ENCODE assay signal across 8 cellular contexts in the genomic region with DNA sequence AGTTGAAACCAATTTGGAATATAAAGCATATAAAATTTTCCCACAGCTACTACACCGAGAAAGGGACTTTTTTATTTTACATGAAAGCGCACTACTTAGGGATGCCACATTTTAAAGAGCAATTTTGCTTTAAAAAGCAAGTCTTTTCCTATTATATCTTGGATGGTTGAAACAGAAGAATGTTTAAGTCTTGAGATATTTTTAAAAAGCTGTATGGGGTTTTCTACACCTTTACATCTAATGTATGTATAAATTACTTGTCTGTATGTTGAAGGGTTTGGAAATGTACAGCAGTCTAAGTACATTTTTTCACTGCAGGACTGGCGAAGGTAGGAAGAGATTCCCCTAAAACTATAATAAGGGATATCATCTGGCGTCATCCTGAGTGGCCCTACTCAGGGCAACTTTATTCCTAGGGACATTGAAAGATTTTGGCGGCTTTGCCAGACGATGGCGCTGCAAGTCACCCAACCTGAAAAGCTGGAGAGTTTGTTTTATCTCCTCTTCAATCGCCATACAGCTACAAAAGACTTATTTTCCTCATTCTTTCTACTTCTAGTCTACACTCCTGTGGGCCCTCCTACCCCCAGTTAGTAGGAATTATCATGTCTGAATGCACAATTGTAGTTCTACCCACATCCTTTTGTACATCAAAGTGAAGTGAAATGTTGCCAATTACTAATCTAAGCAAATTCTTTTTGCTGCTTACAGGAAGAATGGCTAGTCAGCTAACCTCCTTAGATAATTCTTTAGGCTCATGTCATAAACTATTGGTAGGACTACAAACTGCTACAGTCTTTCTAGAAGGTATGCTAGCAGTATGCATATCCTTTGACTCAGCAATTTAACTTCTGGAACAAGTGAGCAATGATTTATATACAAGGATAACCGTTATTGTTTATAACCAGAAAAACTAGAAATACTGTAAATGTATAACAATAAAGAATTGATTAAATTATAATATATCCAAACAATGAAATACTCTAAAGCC. TPM values are rescaled to one million over a fixed set of nuclear protein-coding genes. Genes with fewer than 3 reads are reported as not detected.
DNase-seq lines count a peak whose midpoint lies in the region; ATAC-seq and TF ChIP-seq lines count a peak whose summit lies in the region.

No MANE protein-coding gene starts in this region.

- peak overlapping the region; percentile 93 for H3K4me2 ChIP-seq in OCI-LY7 (ENCODE audit: low read length)

- H3K9ac ChIP-seq in HUES64 (ENCODE audit: low read depth, low read length) (peak overlapping the region; percentile 35; the same call in 1 of the 2 replicates), mucosa of stomach (ENCODE audit: low read length) (peak overlapping the region; percentile 87)

- peak overlapping the region; percentile 99 for H3K27ac Mint-ChIP-seq in stimulated activated naive B cell treated with anti-CD40 and anti-IgM and Interleukin-4, amounts not matched to agents 10 μg/mL and 1 μg/mL and 100 μg/mL, for 72 hours

- no peaks in the 10 kb centered on the region for H3K36me3 ChIP-seq in HUES64 (ENCODE audit: insufficient read depth, low read length)
- peaks cover 11% of the 10 kb centered on the region for H3K36me3 ChIP-seq in OCI-LY7 (ENCODE audit: insufficient read depth, low read length)
- H3K36me3 ChIP-seq in esophagus (ENCODE audit: control insufficient read depth in 2 of 2, insufficient read depth in 2 of 2, low read length in 1 of 2): no peaks in the 10 kb centered on the region
- no peaks in the 10 kb centered on the region for H3K36me3 ChIP-seq in mucosa of stomach (ENCODE audit: control insufficient read depth, insufficient read depth, low read length)

- peak overlapping the region; percentile 99 for H2AFZ ChIP-seq in OCI-LY7 (ENCODE audit: low read length)

- peak overlapping the region; percentile 98 to 99 for H3K4me3 Mint-ChIP-seq in stimulated activated naive B cell treated with anti-CD40 and anti-IgM and Interleukin-4, amounts not matched to agents 10 μg/mL and 1 μg/mL and 100 μg/mL, for 72 hours

- intact Hi-C loops in OCI-LY7 (cut with micrococcal nuclease; ENCODE audit: unreplicated experiment): loop anchor here (1.0 to 10.0 kb wide), 6 partner anchors 7 to 598 kb away; a partner anchor contains a TSS

- H3K4me1 ChIP-seq in HUES64 (ENCODE audit: insufficient read depth, low read length) (peaks cover 11% of the 10 kb centered on the region; the same call in 1 of the 2 replicates), OCI-LY7 (ENCODE audit: insufficient read depth, low read length, poor library complexity, severe bottlenecking) (peaks cover 37% of the 10 kb centered on the region), esophagus (ENCODE audit: control insufficient read depth in 2 of 2, insufficient read depth in 2 of 2, low read length in 1 of 2) (no peaks in the 10 kb centered on the region), mucosa of stomach (ENCODE audit: control insufficient read depth, insufficient read depth, low read length) (peaks cover 7% of the 10 kb centered on the region)

- peaks cover 9 to 25% of the 10 kb centered on the region in 2 donors for H3K4me1 Mint-ChIP-seq in stimulated activated naive B cell treated with anti-CD40 and anti-IgM and Interleukin-4, amounts not matched to agents 10 μg/mL and 1 μg/mL and 100 μg/mL, for 72 hours

- H3K27me3 Mint-ChIP-seq in stimulated activated naive B cell treated with anti-CD40 and anti-IgM and Interleukin-4, amounts not matched to agents 10 μg/mL and 1 μg/mL and 100 μg/mL, for 72 hours: no peaks in the 10 kb centered on the region

- H3K9me3 ChIP-seq in HUES64 (ENCODE audit: insufficient read depth, low read depth, low read length): no peaks in the 10 kb centered on the region
- H3K9me3 ChIP-seq in OCI-LY7 (ENCODE audit: low read length): no peaks in the 10 kb centered on the region; the same call in 1 of the 2 replicates
- no peaks in the 10 kb centered on the region for H3K9me3 ChIP-seq in esophagus (ENCODE audit: control insufficient read depth in 2 of 2, insufficient read depth in 1 of 2, low read depth in 1 of 2, low read length in 1 of 2)
- H3K9me3 ChIP-seq in mucosa of stomach (ENCODE audit: control insufficient read depth, low read length): no peaks in the 10 kb centered on the region

- peaks cover 36% of the 10 kb centered on the region for H3K79me2 ChIP-seq in OCI-LY7 (ENCODE audit: insufficient read depth, low read depth, low read length)

- DNase-seq in D341Med (ENCODE audit: low spot score): peak; percentile 67
- peak; percentile 82 for DNase-seq in OCI-LY7 (ENCODE audit: low spot score)
- DNase-seq in activated T-cell treated with anti-CD3 and anti-CD28 coated beads for 4 hours: peak; percentile 48
- peak; percentile 47 for DNase-seq in stimulated activated naive B cell treated with anti-CD40 and anti-IgM and Interleukin-4, amounts not matched to agents 10 μg/mL and 1 μg/mL and 100 μg/mL, for 72 hours

- POLR2A ChIA-PET in OCI-LY7 (lab: Charles Lee): interaction anchor here (0.6 to 1.2 kb wide), 11 partner anchors 7 to 601 kb away, joined by 3 to 4 read pairs (median 3); a partner anchor contains a TSS

- peak; percentile 40 for ATAC-seq in GM21515 (IDR thresholded peaks at IDR 0.05; ENCODE audit: unreplicated experiment)
- peak; percentile 32 to 43 for ATAC-seq in stimulated activated naive B cell treated with anti-CD40 and anti-IgM and Interleukin-4, amounts not matched to agents 10 μg/mL and 1 μg/mL and 100 μg/mL, for 72 hours (replicated peaks)

- TF ChIP-seq CTCF in OCI-LY7 (conservative IDR thresholded peaks at IDR 0.05; ENCODE audit: low read length): peak; percentile 94

- peaks cover under 1 to 2% of the 10 kb centered on the region in 2 donors for H3K36me3 Mint-ChIP-seq in stimulated activated naive B cell treated with anti-CD40 and anti-IgM and Interleukin-4, amounts not matched to agents 10 μg/mL and 1 μg/mL and 100 μg/mL, for 72 hours

- WGBS in HUES64: 3% methylated on average over 8 of the region's 9 CpGs
- WGBS in esophagus, 2 donors: 2% methylated on average over 9 of the region's 9 CpGs

- peaks cover 5% of the 10 kb centered on the region; the same call in 1 of the 2 replicates for H4K20me1 ChIP-seq in OCI-LY7 (ENCODE audit: insufficient read depth, low read length)

- H3K9me3 Mint-ChIP-seq in stimulated activated naive B cell treated with anti-CD40 and anti-IgM and Interleukin-4, amounts not matched to agents 10 μg/mL and 1 μg/mL and 100 μg/mL, for 72 hours: no peaks in the 10 kb centered on the region

- H3K27me3 ChIP-seq in HUES64 (ENCODE audit: insufficient read depth, low read length): no peaks in the 10 kb centered on the region
- no peaks in the 10 kb centered on the region for H3K27me3 ChIP-seq in esophagus (ENCODE audit: control insufficient read depth in 1 of 2, insufficient read depth in 2 of 2, low read length in 2 of 2)
- no peaks in the 10 kb centered on the region for H3K27me3 ChIP-seq in mucosa of stomach (ENCODE audit: control insufficient read depth, insufficient read depth, low read length)

- H3K9me2 ChIP-seq in OCI-LY7 (ENCODE audit: insufficient read depth, low read length): no peaks in the 10 kb centered on the region

- CTCF ChIA-PET in OCI-LY7 (lab: Charles Lee; ENCODE audit: unreplicated experiment): interaction anchor here (1.0 kb wide), 1 partner anchor 12 kb away, joined by 3 read pairs; no protein-coding TSS in a partner anchor

- peak overlapping the region; percentile 96 for H3K4me3 ChIP-seq in HUES64 (ENCODE audit: low read length)
- H3K4me3 ChIP-seq in OCI-LY7 (ENCODE audit: low read depth, low read length, poor library complexity, severe bottlenecking): peak overlapping the region; percentile 87
- H3K4me3 ChIP-seq in esophagus (ENCODE audit: low read depth in 1 of 2, low read length in 2 of 2): peak overlapping the region; percentile 86 to 95
- H3K4me3 ChIP-seq in mucosa of stomach (ENCODE audit: low read length): peak overlapping the region; percentile 3

- H3K27ac ChIP-seq in HUES64 (ENCODE audit: low read depth, low read length): 0 out of 2 replicates have a peak overlapping the region, but pooled peaks have one; percentile 22
- H3K27ac ChIP-seq in OCI-LY7 (ENCODE audit: low read depth, low read length, poor library complexity, severe bottlenecking): peak overlapping the region; percentile 84
- peak overlapping the region; percentile 99 for H3K27ac ChIP-seq in esophagus (ENCODE audit: low read depth in 2 of 2, low read length in 1 of 2)

- BruUV-seq in OCI-LY7 (replicated peaks; lab: Mats Ljungman, UMichigan): TSS peak; percentile 63

RNA-seq across cellular contexts. Expression of a gene that starts 0.8 kb away (rescaled TPM):
- polyA plus RNA-seq in HUES64 (2013, experiment 1 of 2): 6.8 TPM
- 8.9 TPM for polyA plus RNA-seq in HUES64 (2013, experiment 2 of 2)
- 7.4 and 7.9 TPM in 2 replicates for total RNA-seq in OCI-LY7 (2014; rRNA removed; shearing (Covaris generic))
- 26.2 and 27.5 TPM in 2 replicates for total RNA-seq in OCI-LY7 (2022)
- 1 to 10 TPM; 2.5 to 2.9 TPM for polyA plus RNA-seq in esophagus

RNA-seq across cellular contexts. Expression of a gene that starts 7.2 kb away (rescaled TPM):
- 16.5 TPM for polyA plus RNA-seq in HUES64 (2013, experiment 1 of 2)
- polyA plus RNA-seq in HUES64 (2013, experiment 2 of 2): 19.8 TPM
- 17.8 and 23.0 TPM in 2 replicates for total RNA-seq in OCI-LY7 (2014; rRNA removed; shearing (Covaris generic))
- 37.5 and 42.0 TPM in 2 replicates for total RNA-seq in OCI-LY7 (2022)
- 10 to 100 TPM; 18.8 to 22.3 TPM for polyA plus RNA-seq in esophagus

Comparison
In these comparisons a context has a peak if more than half of its experiments do, and no peak if none do; other contexts are left out.
1. Peak in every context shown above with its lines: DNase-seq, ATAC-seq, H3K4me3 ChIP-seq and H3K27ac ChIP-seq.
2. H3K27ac ChIP-seq: peak in every context shown above with its lines; median percentile 99 in esophagus; 84 in OCI-LY7; 22 in HUES64.
3. H3K4me3 ChIP-seq: peak in every context shown above with its lines; median percentile 96 in HUES64; 90 in esophagus; 87 in OCI-LY7; 3 in mucosa of stomach.